In genomic region chr2:135530313-135531230, GRCh38 we compare ENCODE assay signal across 8 cellular contexts. TPM values are rescaled to one million over a fixed set of nuclear protein-coding genes. Genes with fewer than 3 reads are reported as not detected.
DNase-seq lines count a peak whose midpoint lies in the region; ATAC-seq and TF ChIP-seq lines count a peak whose summit lies in the region.

TSS of gene ZRANB3 (minus strand) at chr2:135531218.

- H3K9me3 ChIP-seq in muscle layer of colon (ENCODE audit: low read length): no peaks in the 10 kb centered on the region

- H3K27ac ChIP-seq in KMS-11 (peak within 1 kb of the TSS; percentile 92), muscle layer of colon (ENCODE audit: low read depth, low read length) (peak within 1 kb of the TSS; percentile 88)

- H3K4me2 ChIP-seq in KMS-11: peak within 1 kb of the TSS; percentile 82

- H3K4me1 ChIP-seq in KMS-11 (ENCODE audit: low read depth, poor library complexity, severe bottlenecking) (peaks cover 19% of the 10 kb centered on the region), muscle layer of colon (ENCODE audit: insufficient read depth, low read length) (peaks cover 6% of the 10 kb centered on the region)

- peaks cover 19% of the 10 kb centered on the region for H3K4me1 Mint-ChIP-seq in activated T-cell treated with anti-CD3 and anti-CD28 coated beads, Interleukin-2, amount 50 U/mL, for 4 hours (ENCODE audit: low read depth)

- no peaks in the 10 kb centered on the region for H4K20me1 ChIP-seq in KMS-11 (ENCODE audit: insufficient read depth)

- DNase-seq in DMS79 (lab: John Stamatoyannopoulos, UW): peak; percentile 93
- DNase-seq in activated T-cell treated with anti-CD3 and anti-CD28 coated beads, Interleukin-2, amount 50 U/mL, for 4 hours: peak; percentile 91
- DNase-seq in stimulated activated CD8-positive, alpha-beta memory T cell treated with anti-CD3 and anti-CD28 coated beads, Interleukin-4, amount 100 ng/mL, for 48 hours: peak; percentile 91

- H3K9ac ChIP-seq in KMS-11 (peak within 1 kb of the TSS; percentile 88), muscle layer of colon (ENCODE audit: low read length) (peak within 1 kb of the TSS; percentile 55)

- H3K27me3 ChIP-seq in KMS-11 (ENCODE audit: insufficient read depth, low read depth) (no peaks in the 10 kb centered on the region), muscle layer of colon (ENCODE audit: control insufficient read depth in 1 of 2, insufficient read depth in 2 of 2, low read length in 2 of 2) (no peaks in the 10 kb centered on the region)

- H3K4me3 Mint-ChIP-seq in activated T-cell treated with anti-CD3 and anti-CD28 coated beads, Interleukin-2, amount 50 U/mL, for 4 hours: no peak within 1 kb of the TSS

- H3K9me3 Mint-ChIP-seq in activated T-cell treated with anti-CD3 and anti-CD28 coated beads, Interleukin-2, amount 50 U/mL, for 4 hours: no peaks in the 10 kb centered on the region

- no peaks in the 10 kb centered on the region for H3K36me3 ChIP-seq in KMS-11 (ENCODE audit: insufficient read depth)
- no peaks in the 10 kb centered on the region for H3K36me3 ChIP-seq in muscle layer of colon (ENCODE audit: insufficient read depth, low read length)

- H3K36me3 Mint-ChIP-seq in activated T-cell treated with anti-CD3 and anti-CD28 coated beads, Interleukin-2, amount 50 U/mL, for 4 hours (ENCODE audit: insufficient read depth): no peaks in the 10 kb centered on the region

- no peaks in the 10 kb centered on the region for H3K27me3 Mint-ChIP-seq in activated T-cell treated with anti-CD3 and anti-CD28 coated beads, Interleukin-2, amount 50 U/mL, for 4 hours (ENCODE audit: low read depth)

- H2AFZ ChIP-seq in KMS-11 (ENCODE audit: low read depth): peak within 1 kb of the TSS; percentile 80

- no peak for TF ChIP-seq CTCF in KMS-11 (conservative IDR thresholded peaks at IDR 0.05; ENCODE audit: low read depth, low read length)

- H3K4me3 ChIP-seq in KMS-11 (IDR thresholded peaks at IDR 0.05; ENCODE audit: insufficient read depth, low read depth, low read length) (no peak within 1 kb of the TSS), muscle layer of colon (ENCODE audit: low read depth in 1 of 2, low read length in 2 of 2) (peak within 1 kb of the TSS; percentile 86 to 95)

- ATAC-seq in GM21786 (IDR thresholded peaks at IDR 0.05; ENCODE audit: unreplicated experiment): peak; percentile 73
- peak; percentile 79 to 81 for ATAC-seq in activated T-cell treated with anti-CD3 and anti-CD28 coated beads, Interleukin-2, amount 50 U/mL, for 4 hours
- peak; percentile 92 for ATAC-seq in esophagus mucosa

- peaks cover 34% of the 10 kb centered on the region for H3K79me2 ChIP-seq in KMS-11 (ENCODE audit: insufficient read depth, low read depth)

TF ChIP-seq in PFSK-1, 5 proteins besides CTCF, POLR2A, EP300 and RAD21:
- TF ChIP-seq FOXP2 (optimal IDR thresholded peaks at IDR 0.05; ENCODE audit: borderline replicate concordance, extremely low read depth, extremely low read length, insufficient read depth): no peak
- TF ChIP-seq TAF1 (IDR thresholded peaks at IDR 0.05; ENCODE audit: borderline replicate concordance, insufficient read depth, low read length): peak; percentile 9; the same call in 1 of the 2 replicates
- TF ChIP-seq POLR2AphosphoS5 (IDR thresholded peaks at IDR 0.05; ENCODE audit: low read depth, low read length): peak; percentile 63
- 0 out of 4 replicates have a peak, but pooled peaks of 1 of the 2 experiments have one; percentile 10 for TF ChIP-seq REST (IDR thresholded peaks at IDR 0.05; ENCODE audit: insufficient read depth in 1 of 2, low read depth in 2 of 2, low read length in 2 of 2)
- peak; percentile 63; the same call in 1 of the 2 replicates for TF ChIP-seq SIN3A (IDR thresholded peaks at IDR 0.05; ENCODE audit: borderline replicate concordance, insufficient read depth, low read length)

RNA-seq across cellular contexts. Expression of gene ZRANB3, which starts in this region (rescaled TPM):
- 2.5 TPM for polyA plus RNA-seq in PFSK-1 (2012; ENCODE audit: insufficient read length, low read depth)
- 1 to 10 TPM; 5.0 to 5.8 (median 5.4) TPM for total RNA-seq in activated T-cell treated with anti-CD3 and anti-CD28 coated beads, Interleukin-2, amount 50 U/mL, for 4 hours
- 4.5 TPM for total RNA-seq in esophagus mucosa
